In the genomic region with DNA sequence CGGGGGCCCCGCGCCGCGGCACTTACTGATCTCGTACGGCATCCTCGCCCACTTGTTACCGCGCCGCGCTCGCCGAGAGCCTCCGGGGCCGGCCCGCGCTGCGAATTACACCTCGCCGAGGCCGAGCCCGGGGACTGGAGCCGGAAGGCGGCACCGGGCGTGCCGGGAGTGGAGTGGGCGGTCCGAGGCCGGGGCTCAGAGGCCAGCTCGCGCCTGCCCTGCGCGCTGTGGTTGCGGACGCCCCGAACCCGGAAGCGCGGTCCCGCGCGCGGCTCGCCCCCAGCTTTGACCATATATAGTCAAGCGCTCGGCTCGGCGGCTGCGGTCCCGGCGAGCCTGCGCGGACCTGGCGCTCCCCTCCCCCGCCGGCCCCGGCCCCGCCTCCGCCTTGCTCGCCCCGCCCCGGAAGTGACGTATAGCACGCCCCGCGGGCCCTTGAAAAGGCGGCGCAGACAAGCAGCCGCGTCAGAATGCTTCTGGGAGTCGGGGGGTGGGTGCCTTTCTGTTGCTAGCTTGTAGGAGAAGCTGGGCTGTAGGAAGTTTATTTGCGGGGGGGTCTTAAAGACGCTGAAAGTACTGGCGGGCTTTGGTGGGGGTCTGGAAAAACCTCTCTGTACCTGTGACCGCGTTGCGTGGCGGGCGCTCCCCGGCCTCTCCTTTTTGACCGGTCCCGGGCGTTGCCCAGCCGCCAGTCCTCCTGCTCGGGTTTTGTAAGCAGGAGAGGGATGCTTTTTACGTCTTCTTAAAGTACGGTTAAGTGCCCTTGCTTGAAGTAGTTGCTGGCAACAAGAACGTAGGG, we compare ENCODE assay signal across 8 cellular contexts. TPM values are rescaled to one million over a fixed set of nuclear protein-coding genes. Genes with fewer than 3 reads are reported as not detected.
DNase-seq lines count a peak whose midpoint lies in the region; ATAC-seq lines count a peak whose summit lies in the region.

A gene with protein sequence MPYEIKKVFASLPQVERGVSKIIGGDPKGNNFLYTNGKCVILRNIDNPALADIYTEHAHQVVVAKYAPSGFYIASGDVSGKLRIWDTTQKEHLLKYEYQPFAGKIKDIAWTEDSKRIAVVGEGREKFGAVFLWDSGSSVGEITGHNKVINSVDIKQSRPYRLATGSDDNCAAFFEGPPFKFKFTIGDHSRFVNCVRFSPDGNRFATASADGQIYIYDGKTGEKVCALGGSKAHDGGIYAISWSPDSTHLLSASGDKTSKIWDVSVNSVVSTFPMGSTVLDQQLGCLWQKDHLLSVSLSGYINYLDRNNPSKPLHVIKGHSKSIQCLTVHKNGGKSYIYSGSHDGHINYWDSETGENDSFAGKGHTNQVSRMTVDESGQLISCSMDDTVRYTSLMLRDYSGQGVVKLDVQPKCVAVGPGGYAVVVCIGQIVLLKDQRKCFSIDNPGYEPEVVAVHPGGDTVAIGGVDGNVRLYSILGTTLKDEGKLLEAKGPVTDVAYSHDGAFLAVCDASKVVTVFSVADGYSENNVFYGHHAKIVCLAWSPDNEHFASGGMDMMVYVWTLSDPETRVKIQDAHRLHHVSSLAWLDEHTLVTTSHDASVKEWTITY (minus strand): TSS at position 175 of the 799 bp plus-strand sequence. CDS start 133 bp downstream, at position 42.

- peaks cover 1% of the 10 kb centered on the region for H3K27me3 Mint-ChIP-seq in IgD-negative memory B cell

- H3K27ac Mint-ChIP-seq in IgD-negative memory B cell = peak within 1 kb of the TSS; percentile 97 to 100 (median 99)

- peak; percentile 85 for ATAC-seq in GM21529 (IDR thresholded peaks at IDR 0.05; ENCODE audit: unreplicated experiment)

- DNase-seq in DMS114 treated with DMSO at 0.1 percent for 48 hours (lab: John Stamatoyannopoulos, UW; ENCODE audit: unreplicated experiment) (peak; percentile 77), OCI-M1 (lab: John Stamatoyannopoulos, UW) (peak; percentile 95), activated T-cell treated with anti-CD3 and anti-CD28 coated beads for 48 hours (ENCODE audit: low read depth) (peak; percentile 92), epithelial cell of prostate (ENCODE audit: low read depth, low spot score) (peak; percentile 75), mucosa of gallbladder (ENCODE audit: low spot score) (peak; percentile 98)
- peak; percentile 89 for DNase-seq in stimulated activated CD8-positive, alpha-beta memory T cell treated with anti-CD3 and anti-CD28 coated beads, Interleukin-4, amount 100 ng/mL, for 24 hours (ENCODE audit: low read depth)

- no peaks in the 10 kb centered on the region for H3K9me3 Mint-ChIP-seq in IgD-negative memory B cell

- H3K36me3 Mint-ChIP-seq in IgD-negative memory B cell = no peaks in the 10 kb centered on the region

- peak within 1 kb of the TSS; percentile 95 to 100 (median 98) for H3K4me3 Mint-ChIP-seq in IgD-negative memory B cell

- peaks cover 27 to 47% (median 46%) of the 10 kb centered on the region in 3 donors for H3K4me1 Mint-ChIP-seq in IgD-negative memory B cell

- peak within 1 kb of the TSS; percentile 96 for H3K27ac ChIP-seq in epithelial cell of prostate

RNA-seq across cellular contexts. Expression of the gene that starts here (rescaled TPM):
- polyA plus RNA-seq in IgD-negative memory B cell = 213 TPM
- total RNA-seq in mucosa of gallbladder = 297 TPM

Comparison
In these comparisons a context has a peak if more than half of its experiments do, and no peak if none do; other contexts are left out.
1. Peak in every context shown above with its lines: DNase-seq, ATAC-seq and H3K27ac ChIP-seq.